In the genomic region with DNA sequence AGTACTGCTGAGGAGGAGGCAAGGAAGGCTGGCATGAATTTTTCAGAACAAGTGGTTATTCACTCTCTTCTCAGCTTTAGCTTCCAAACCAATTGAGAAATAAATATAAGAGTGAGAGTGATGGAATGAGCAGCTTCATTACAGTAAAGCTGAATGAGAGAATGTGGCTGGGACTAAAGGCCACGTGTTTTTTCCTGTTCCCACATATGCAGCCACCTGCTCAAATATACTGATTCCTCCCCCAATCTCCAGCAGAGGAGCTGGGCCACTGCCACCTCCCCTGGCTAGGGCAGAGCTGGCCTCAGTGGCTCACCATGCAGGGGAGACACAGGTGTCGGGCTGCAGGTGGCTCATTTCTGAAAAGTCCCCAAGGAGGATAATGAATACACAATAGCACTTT, we compare ENCODE assay signal across 26 cellular contexts.
DNase-seq lines count a peak whose midpoint lies in the region; ATAC-seq, FAIRE-seq and TF ChIP-seq lines count a peak whose summit lies in the region.
"Had no signal": no experiment of that assay in that cellular context is flagged by ENCODE, and none has a peak within 500 bp of the region (broad histone marks: within the 10 kb centered on the region; RNA-seq: fewer than 3 reads in every experiment).

No MANE protein-coding gene starts in this region.

- peaks cover 3% of the 10 kb centered on the region for H3K27me3 Mint-ChIP-seq in neural progenitor cell (ENCODE audit: insufficient read depth, low read depth)
- H3K27me3 Mint-ChIP-seq: B cell; CD4-positive, alpha-beta memory T cell; CD4-positive, CD25-positive, alpha-beta regulatory T cell; CD8-positive, alpha-beta memory T cell had no signal

- no peak for ATAC-seq in HepG2
- ATAC-seq in right lobe of liver: no peak
- ATAC-seq in GM18519 (IDR thresholded peaks at IDR 0.05; ENCODE audit: low FRiP score, unreplicated experiment): no peak
- no peak for ATAC-seq in GM18909 (IDR thresholded peaks at IDR 0.05; ENCODE audit: poor library complexity, unreplicated experiment)
- ATAC-seq: A549, GM12878 had no signal

- no peak overlapping the region for H3K4me3 ChIP-seq in HepG2 (replicated peaks in 1 of 3; ENCODE audit: insufficient read depth in 1 of 3, low read depth in 2 of 3, low read length in 3 of 3)
- no peak overlapping the region for H3K4me3 ChIP-seq in right lobe of liver
- no peak overlapping the region for H3K4me3 ChIP-seq in neural progenitor cell
- no peak overlapping the region for H3K4me3 ChIP-seq in trophoblast cell (ENCODE audit: low read depth, low read length)
- H3K4me3 ChIP-seq: A549; BLaER1 treated with 17β-estradiol and CSF1 and Interleukin-3, amounts not matched to agents 10 nM and 100 nM; GM12878 had no signal

- H3K9me3 Mint-ChIP-seq in neural progenitor cell: peaks cover 2% of the 10 kb centered on the region

- H3K23ac ChIP-seq in trophoblast cell (ENCODE audit: low read length): no peak overlapping the region

- H3K27me3 ChIP-seq in HepG2 (ENCODE audit: control insufficient read depth in 1 of 2, insufficient read depth in 2 of 2, low read length in 2 of 2): no peaks in the 10 kb centered on the region
- no peaks in the 10 kb centered on the region for H3K27me3 ChIP-seq in right lobe of liver
- no peaks in the 10 kb centered on the region for H3K27me3 ChIP-seq in neural progenitor cell
- H3K27me3 ChIP-seq in trophoblast cell (ENCODE audit: insufficient read depth, low read length): peaks cover 3% of the 10 kb centered on the region
- H3K27me3 ChIP-seq: BLaER1 treated with 17β-estradiol and CSF1 and Interleukin-3, amounts not matched to agents 10 nM and 100 nM had no signal

- H4K91ac ChIP-seq in trophoblast cell (ENCODE audit: low read depth, low read length): peak overlapping the region; percentile 43

- no peak for FAIRE-seq in HepG2 (lab: Jason Lieb, UNC)
- FAIRE-seq: A549, GM12878, GM12892, GM18507 had no signal

- H3K4me1 ChIP-seq in HepG2 (ENCODE audit: insufficient read depth, low read length): no peaks in the 10 kb centered on the region
- no peaks in the 10 kb centered on the region for H3K4me1 ChIP-seq in right lobe of liver
- H3K4me1 ChIP-seq in neural progenitor cell: peaks cover 16% of the 10 kb centered on the region
- H3K4me1 ChIP-seq in trophoblast cell (ENCODE audit: control insufficient read depth in 1 of 2, insufficient read depth in 2 of 2, low read length in 2 of 2): peaks cover 5 to 12% of the 10 kb centered on the region in 2 experiments
- H3K4me1 ChIP-seq: A549 had no signal

- H3K4ac ChIP-seq in trophoblast cell (ENCODE audit: low read depth, low read length): no peak overlapping the region

- H3F3A ChIP-seq in neural progenitor cell (ENCODE audit: low read depth): no peaks in the 10 kb centered on the region

- H2BK120ac ChIP-seq in trophoblast cell (ENCODE audit: insufficient read depth, low read length, poor library complexity): peak overlapping the region; percentile 36

- no peaks in the 10 kb centered on the region for H3K36me3 Mint-ChIP-seq in neural progenitor cell
- H3K36me3 Mint-ChIP-seq: CD14-positive monocyte; CD4-positive, alpha-beta memory T cell; CD4-positive, CD25-positive, alpha-beta regulatory T cell; CD8-positive, alpha-beta memory T cell had no signal

- H3K36me3 ChIP-seq in HepG2 (replicated peaks in 1 of 2; ENCODE audit: control insufficient read depth in 1 of 2, insufficient read depth in 2 of 2, low read length in 2 of 2) (no peaks in the 10 kb centered on the region), right lobe of liver (no peaks in the 10 kb centered on the region), neural progenitor cell (no peaks in the 10 kb centered on the region), trophoblast cell (ENCODE audit: control insufficient read depth in 1 of 2, insufficient read depth in 2 of 2, low read length in 2 of 2) (no peaks in the 10 kb centered on the region)
- H3K36me3 ChIP-seq: BLaER1 treated with 17β-estradiol and CSF1 and Interleukin-3, amounts not matched to agents 10 nM and 100 nM had no signal

- peaks cover 10% of the 10 kb centered on the region for H3K79me1 ChIP-seq in trophoblast cell (ENCODE audit: low read length)

- no peak for TF ChIP-seq RAD21 in HepG2 (CRISPR knock-in tag; IDR thresholded peaks at IDR 0.05)

- H4K8ac ChIP-seq in trophoblast cell (ENCODE audit: low read depth, low read length): no peak overlapping the region

- WGBS in HepG2 (ENCODE audit: low lambda C conversion rate): 8% methylated on average over 2 of the region's 2 CpGs
- 72% methylated on average over 2 of the region's 2 CpGs for WGBS in right lobe of liver (ENCODE audit: insufficient coverage, low coverage, low lambda C conversion rate, missing lambda C conversion rate)
- WGBS in trophoblast cell (ENCODE audit: extremely low coverage, insufficient coverage, insufficient read length): no CpG with 5 or more reads among the region's 2 CpGs

- TF ChIP-seq EP300 in HepG2 (IDR thresholded peaks at IDR 0.05; ENCODE audit: low read depth in 2 of 2, low read length in 2 of 2) (no peak), HepG2 (CRISPR knock-in tag; IDR thresholded peaks at IDR 0.05; ENCODE audit: borderline replicate concordance) (no peak)

- H4K20me1 ChIP-seq in HepG2 (ENCODE audit: insufficient read depth, low read length): no peaks in the 10 kb centered on the region
- no peaks in the 10 kb centered on the region for H4K20me1 ChIP-seq in neural progenitor cell (ENCODE audit: low read depth)
- H4K20me1 ChIP-seq: BLaER1 treated with 17β-estradiol and CSF1 and Interleukin-3, amounts not matched to agents 10 nM and 100 nM had no signal

- TF ChIP-seq POLR2A in HepG2 (IDR thresholded peaks at IDR 0.05; ENCODE audit: insufficient read depth in 1 of 2, low read depth in 2 of 2, low read length in 2 of 2) (no peak), right lobe of liver (IDR thresholded peaks at IDR 0.05) (no peak)

- no peak overlapping the region for H4K12ac ChIP-seq in trophoblast cell (ENCODE audit: low read depth, low read length)

- DNase-seq in HepG2 (ENCODE audit: low spot score): no peak
- no peak for DNase-seq in right lobe of liver
- DNase-seq in neural progenitor cell (ENCODE audit: low spot score): no peak
- DNase-seq in trophoblast cell: no peak
- DNase-seq: AML-193; CD4-positive, alpha-beta memory T cell; CD4-positive, CD25-positive, alpha-beta regulatory T cell; CD8-positive, alpha-beta memory T cell; COR-L47; DMS 273 treated with DMSO at 0.1 percent for 48 hours; DMS153; DMS53; DMS79; DND-41; EL; GDM1 had no signal

- no peak for TF ChIP-seq CTCF in HepG2 (CRISPR knock-in tag; IDR thresholded peaks at IDR 0.05)
- TF ChIP-seq CTCF in right lobe of liver (IDR thresholded peaks at IDR 0.05): no peak
- TF ChIP-seq CTCF in neural progenitor cell (IDR thresholded peaks at IDR 0.05): no peak

- no peak overlapping the region for H3K9ac ChIP-seq in HepG2 (ENCODE audit: insufficient read depth, low read depth, low read length)
- H3K9ac ChIP-seq in neural progenitor cell: no peak overlapping the region
- H3K9ac ChIP-seq in trophoblast cell (ENCODE audit: low read length): no peak overlapping the region
- H3K9ac ChIP-seq: BLaER1 treated with 17β-estradiol and CSF1 and Interleukin-3, amounts not matched to agents 10 nM and 100 nM had no signal

- intact Hi-C loops in HepG2 (cut with micrococcal nuclease; ENCODE audit: unreplicated experiment) (no loop called here), right lobe of liver (cut with DNase I) (no loop called here)

- H2AK5ac ChIP-seq in trophoblast cell (ENCODE audit: low read length): peak overlapping the region; percentile 79

- H2BK12ac ChIP-seq in trophoblast cell (ENCODE audit: low read length): peak overlapping the region; percentile 84

- POLR2A ChIA-PET in HepG2 (lab: Yijun Ruan, JAX): no interaction called here

- BruUV-seq in HepG2 (replicated peaks; lab: Mats Ljungman, UMichigan): no TSS peak

- H3K27ac ChIP-seq in HepG2 (ENCODE audit: extremely low read length, insufficient read depth, low read length): no peak overlapping the region
- H3K27ac ChIP-seq in right lobe of liver: no peak overlapping the region
- no peak overlapping the region for H3K27ac ChIP-seq in neural progenitor cell
- no peak overlapping the region for H3K27ac ChIP-seq in trophoblast cell (ENCODE audit: low read depth, low read length)
- H3K27ac ChIP-seq: 22Rv1; A549; BLaER1 treated with 17β-estradiol and CSF1 and Interleukin-3, amounts not matched to agents 10 nM and 100 nM had no signal

- peaks cover 79% of the 10 kb centered on the region for H3K9me3 ChIP-seq in HepG2 (ENCODE audit: low read length)
- H3K9me3 ChIP-seq in right lobe of liver: no peaks in the 10 kb centered on the region
- H3K9me3 ChIP-seq in neural progenitor cell (ENCODE audit: low read depth): no peaks in the 10 kb centered on the region
- peaks cover 4% of the 10 kb centered on the region for H3K9me3 ChIP-seq in trophoblast cell (ENCODE audit: insufficient read depth, low read depth, low read length)
- H3K9me3 ChIP-seq: A549 had no signal

- CTCF ChIA-PET in HepG2 (lab: Yijun Ruan, JAX; ENCODE audit: low intra/inter-chr PET ratio, low total read pairs): no interaction called here

- no peak overlapping the region for H3K4me3 Mint-ChIP-seq in neural progenitor cell
- H3K4me3 Mint-ChIP-seq: B cell; CD14-positive monocyte; CD4-positive, alpha-beta memory T cell; CD4-positive, CD25-positive, alpha-beta regulatory T cell; CD8-positive, alpha-beta memory T cell had no signal

- H3K4me2 ChIP-seq in HepG2 (ENCODE audit: low read depth, low read length): no peak overlapping the region
- H3K4me2 ChIP-seq in neural progenitor cell: no peak overlapping the region
- no peak overlapping the region for H3K4me2 ChIP-seq in trophoblast cell (ENCODE audit: low read length)
- H3K4me2 ChIP-seq: A549 had no signal

- in situ Hi-C loops in HepG2 (cut with HindIII; ENCODE audit: extremely low pct_ligation_motif_present, low pct_unique_long_range_greater_than_20kb): no loop called here

- no peaks in the 10 kb centered on the region for H3K79me2 ChIP-seq in HepG2 (ENCODE audit: insufficient read depth, low read length)
- no peaks in the 10 kb centered on the region for H3K79me2 ChIP-seq in neural progenitor cell (ENCODE audit: low read depth)
- H3K79me2 ChIP-seq in trophoblast cell (ENCODE audit: control insufficient read depth, insufficient read depth, low read length, poor library complexity): no peaks in the 10 kb centered on the region

- H3K14ac ChIP-seq in trophoblast cell (ENCODE audit: low read length): no peak overlapping the region

- peak overlapping the region; percentile 68 for H3K27ac Mint-ChIP-seq in neural progenitor cell
- H3K27ac Mint-ChIP-seq: B cell; CD14-positive monocyte; CD4-positive, alpha-beta memory T cell; CD4-positive, CD25-positive, alpha-beta regulatory T cell; CD8-positive, alpha-beta memory T cell had no signal

- H3K18ac ChIP-seq in trophoblast cell (ENCODE audit: low read length): no peak overlapping the region

- no peak overlapping the region for H2AFZ ChIP-seq in HepG2 (ENCODE audit: low read length)
- no peak overlapping the region for H2AFZ ChIP-seq in neural progenitor cell (replicated peaks)
- H2AFZ ChIP-seq in trophoblast cell (ENCODE audit: insufficient read depth, low read length, poor library complexity): no peak overlapping the region

- H3K4me1 Mint-ChIP-seq in neural progenitor cell: peaks cover 27% of the 10 kb centered on the region
- H3K4me1 Mint-ChIP-seq: B cell; CD14-positive monocyte; CD4-positive, alpha-beta memory T cell; CD4-positive, CD25-positive, alpha-beta regulatory T cell; CD8-positive, alpha-beta memory T cell had no signal

- no peak overlapping the region for H2BK5ac ChIP-seq in trophoblast cell (ENCODE audit: low read depth, low read length, poor library complexity)
